22 cellular contexts compared by ENCODE assay signal in genomic region chr20:50865591-50865990, GRCh38.
DNase-seq lines count a peak whose midpoint lies in the region; TF ChIP-seq lines count a peak whose summit lies in the region.
"Had no signal": no experiment of that assay in that cellular context is flagged by ENCODE, and none has a peak within 500 bp of the region (broad histone marks: within the 10 kb centered on the region; RNA-seq: fewer than 3 reads in every experiment).

No MANE protein-coding gene starts in this region.

- H2BK5ac ChIP-seq in neuronal stem cell (ENCODE audit: low read length), result no peak overlapping the region

- no peak overlapping the region for H3K4me3 Mint-ChIP-seq in chondrocyte (ENCODE audit: unreplicated experiment)
- H3K4me3 Mint-ChIP-seq: CD4-positive, alpha-beta T cell; HFFc6; IgD-negative memory B cell had no signal

- peak overlapping the region; percentile 46 for H2AK5ac ChIP-seq in neuronal stem cell (ENCODE audit: low read depth, low read length)

- no peak overlapping the region for H3K27ac Mint-ChIP-seq in chondrocyte (ENCODE audit: unreplicated experiment)
- H3K27ac Mint-ChIP-seq: CD4-positive, alpha-beta T cell; HFFc6 had no signal

- H3K27me3 Mint-ChIP-seq in chondrocyte (ENCODE audit: low read depth), result no peaks in the 10 kb centered on the region
- H3K27me3 Mint-ChIP-seq: CD4-positive, alpha-beta T cell; IgD-negative memory B cell had no signal

- H4K91ac ChIP-seq in neuronal stem cell (ENCODE audit: low read depth, low read length, poor library complexity), result no peak overlapping the region

- peak overlapping the region; percentile 80 for H3K18ac ChIP-seq in neuronal stem cell (ENCODE audit: low read length)

- no peak overlapping the region for H2BK120ac ChIP-seq in neuronal stem cell (ENCODE audit: low read depth, low read length)

- no peak overlapping the region for H3K27ac ChIP-seq in neuronal stem cell (replicated peaks; ENCODE audit: low read length)
- H3K27ac ChIP-seq: HL-60, SK-N-MC had no signal

- H3K4me2 ChIP-seq in neuronal stem cell (ENCODE audit: insufficient read depth, low read length, poor library complexity, severe bottlenecking), result no peak overlapping the region

- TF ChIP-seq CTCF in epithelial cell of esophagus (IDR thresholded peaks at IDR 0.05; ENCODE audit: insufficient read depth, low read depth, low read length, missing control alignments), result no peak
- no peak for TF ChIP-seq CTCF in chondrocyte (IDR thresholded peaks at IDR 0.05)

- H3K27me3 ChIP-seq in H7 (ENCODE audit: control insufficient read depth, insufficient read depth, low read length) (no peaks in the 10 kb centered on the region), neuronal stem cell (ENCODE audit: control insufficient read depth in 3 of 3, insufficient read depth in 3 of 3, low read depth in 1 of 3, low read length in 3 of 3) (no peaks in the 10 kb centered on the region)

- H3K23ac ChIP-seq in neuronal stem cell (ENCODE audit: low read depth, low read length, poor library complexity), result peak overlapping the region; percentile 17

- H3K79me1 ChIP-seq in neuronal stem cell (ENCODE audit: low read depth, low read length), result no peaks in the 10 kb centered on the region

- peaks cover 5 to 10% of the 10 kb centered on the region in 2 donors for H3K4me1 ChIP-seq in neuronal stem cell (ENCODE audit: control insufficient read depth in 2 of 2, insufficient read depth in 1 of 2, low read depth in 1 of 2, low read length in 2 of 2)

- H3K36me3 ChIP-seq in H7 (replicated peaks; ENCODE audit: control insufficient read depth, insufficient read depth, low read length) (no peaks in the 10 kb centered on the region), neuronal stem cell (replicated peaks in 1 of 2; ENCODE audit: control insufficient read depth in 2 of 2, insufficient read depth in 2 of 2, low read length in 2 of 2) (peaks cover 0 to 2% of the 10 kb centered on the region in 2 donors)

- no CpG with 5 or more reads among the region's 7 CpGs for WGBS in neuronal stem cell (ENCODE audit: extremely low coverage in 2 of 2, insufficient read length in 2 of 2, insufficient replicate concordance in 1 of 2), 2 donors

- no peaks in the 10 kb centered on the region for H3K9me3 Mint-ChIP-seq in chondrocyte (ENCODE audit: low read depth)
- H3K9me3 Mint-ChIP-seq: CD4-positive, alpha-beta T cell; HFFc6; IgD-negative memory B cell had no signal

- peaks cover 8% of the 10 kb centered on the region for H3K4me1 Mint-ChIP-seq in chondrocyte (ENCODE audit: low read depth)

- H3K9me3 ChIP-seq in neuronal stem cell (replicated peaks in 1 of 2; ENCODE audit: control insufficient read depth in 2 of 2, insufficient read depth in 1 of 2, low read depth in 1 of 2, low read length in 2 of 2), result no peaks in the 10 kb centered on the region

- H3K14ac ChIP-seq in neuronal stem cell (ENCODE audit: low read length), result no peak overlapping the region

- no peak overlapping the region for H2AFZ ChIP-seq in neuronal stem cell (ENCODE audit: low read length)

- H2BK15ac ChIP-seq in neuronal stem cell (ENCODE audit: low read length), result no peak overlapping the region

- H3K36me3 Mint-ChIP-seq in chondrocyte (ENCODE audit: low read depth), result no peaks in the 10 kb centered on the region

- DNase-seq in H7 (peak; percentile 40), LHCN-M2 (ENCODE audit: low read depth) (peak; percentile 43), epithelial cell of esophagus (ENCODE audit: low read depth) (peak; percentile 61), neuronal stem cell (ENCODE audit: low spot score) (no peak), SKM-1 treated with dmso at 0.1 percent for 144 hours (lab: John Stamatoyannopoulos, UW; ENCODE audit: unreplicated experiment) (no peak), chondrocyte (ENCODE audit: low spot score) (no peak)
- no peak for DNase-seq in activated CD4-positive, alpha-beta T cell treated with anti-CD3 and anti-CD28 coated beads for 4 hours
- DNase-seq: CD4-positive, alpha-beta T cell; COR-L47; DMS79; HFFc6; MV-4-11; NCI-H1105 treated with DMSO at 0.1 percent for 48 hours; NCI-H2029 treated with DMSO at 0.1 percent for 48 hours; NCI-H2171; NCI-H446; NCI-H526; OCI-M1; SHP77 had no signal

- no peak overlapping the region for H3K4ac ChIP-seq in neuronal stem cell (ENCODE audit: low read length)

- H3K4me3 ChIP-seq in H7 (ENCODE audit: insufficient read depth, low read depth, low read length) (no peak overlapping the region), epithelial cell of esophagus (ENCODE audit: low read length) (no peak overlapping the region), neuronal stem cell (ENCODE audit: low read length in 2 of 2) (no peak overlapping the region)
- H3K4me3 ChIP-seq: SK-N-MC had no signal

- no peak overlapping the region for H3K9ac ChIP-seq in neuronal stem cell (ENCODE audit: low read depth, low read length, poor library complexity)

- H2BK12ac ChIP-seq in neuronal stem cell (ENCODE audit: low read length), result no peak overlapping the region

- H4K8ac ChIP-seq in neuronal stem cell (ENCODE audit: low read depth, low read length), result no peak overlapping the region

Comparison
In these comparisons a context has a peak if more than half of its experiments do, and no peak if none do; other contexts are left out.
1. DNase-seq: peak in H7 (single experiment), LHCN-M2 (single experiment) and epithelial cell of esophagus (single experiment); none in neuronal stem cell (single experiment), SKM-1 treated with dmso at 0.1 percent for 144 hours (single experiment), activated CD4-positive, alpha-beta T cell treated with anti-CD3 and anti-CD28 coated beads for 4 hours (0 of 2) and chondrocyte (single experiment).